Comparison of ENCODE assay signal across 17 cellular contexts in genomic region chr16:886802-887731, GRCh38.
A peak's percentile ranks its signal among the peaks of the same experiment; 100 is the strongest.
DNase-seq lines count a peak whose midpoint lies in the region; ATAC-seq lines count a peak whose summit lies in the region.
"Had no signal": no experiment of that assay in that cellular context is flagged by ENCODE, and none has a peak within 500 bp of the region (broad histone marks: within the 10 kb centered on the region; RNA-seq: fewer than 3 reads in every experiment).

No MANE protein-coding gene starts in this region.

- no peaks in the 10 kb centered on the region for H3K4me1 Mint-ChIP-seq in activated T-helper 2 cell treated with anti-CD3 and anti-CD28 coated beads, Interferon-gamma antibody, Interleukin-2, Interleukin-4, amounts not matched to agents 10 μg/mL and 5 μg/mL and 100 μg/mL, durations not matched to agents 14 hours and 24 hours and 36 hours (ENCODE audit: low read depth)

- DNase-seq in NT2/D1 (ENCODE audit: low read depth, low spot score) (no peak), mesenchymal stem cell (no peak), NCI-H187 treated with DMSO at 0.1 percent for 48 hours (lab: John Stamatoyannopoulos, UW) (no peak)
- DNase-seq in activated T-helper 2 cell treated with anti-CD3 and anti-CD28 coated beads, Interferon-gamma antibody, Interleukin-2, Interleukin-4, amounts not matched to agents 10 μg/mL and 5 μg/mL and 100 μg/mL, durations not matched to agents 14 hours and 24 hours and 36 hours (ENCODE audit: low spot score): no peak
- DNase-seq: activated CD4-positive, alpha-beta T cell treated with anti-CD3 and anti-CD28 coated beads for 48 hours; activated T-cell treated with anti-CD3 and anti-CD28 coated beads for 4 hours; effector memory CD8-positive, alpha-beta T cell; NCI-H2081 treated with DMSO at 0.1 percent for 48 hours; NCI-H526 treated with DMSO at 0.1 percent for 48 hours; OCI-M1; stimulated activated CD4-positive, alpha-beta T cell treated with anti-CD3 and anti-CD28 coated beads, Interleukin-4, amount 100 ng/mL, for 4 hours had no signal

- no peak overlapping the region for H3K4me3 ChIP-seq in NT2/D1 (ENCODE audit: insufficient read length, low read depth)
- H3K4me3 ChIP-seq in mesenchymal stem cell (ENCODE audit: insufficient read depth in 1 of 2, low read depth in 1 of 2, low read length in 2 of 2): no peak overlapping the region
- H3K4me3 ChIP-seq: skin epidermis had no signal

- H3K36me3 ChIP-seq in NT2/D1 (ENCODE audit: insufficient read depth, insufficient read length, low read length) (peaks cover 5% of the 10 kb centered on the region), mesenchymal stem cell (ENCODE audit: control insufficient read depth in 1 of 2, insufficient read depth in 2 of 2, low read depth in 1 of 2, low read length in 2 of 2) (peaks cover 5 to 15% of the 10 kb centered on the region in 2 experiments)

- H2BK120ac ChIP-seq in mesenchymal stem cell (ENCODE audit: low read depth, low read length): no peak overlapping the region

- no peaks in the 10 kb centered on the region for H3K27me3 ChIP-seq in NT2/D1 (ENCODE audit: insufficient read depth, insufficient read length)
- H3K27me3 ChIP-seq in mesenchymal stem cell (ENCODE audit: control insufficient read depth in 1 of 2, insufficient read depth in 1 of 2, low read length in 2 of 2): no peaks in the 10 kb centered on the region
- H3K27me3 ChIP-seq: tibial nerve had no signal

- H3K4me1 ChIP-seq in NT2/D1 (ENCODE audit: insufficient read depth, insufficient read length) (peaks cover 17% of the 10 kb centered on the region), mesenchymal stem cell (ENCODE audit: control insufficient read depth, insufficient read depth, low read depth, low read length) (no peaks in the 10 kb centered on the region)

- intact Hi-C loops in activated T-helper 2 cell treated with anti-CD3 and anti-CD28 coated beads, Interferon-gamma antibody, Interleukin-2, Interleukin-4, amounts not matched to agents 10 μg/mL and 5 μg/mL and 100 μg/mL, durations not matched to agents 14 hours and 24 hours and 36 hours (cut with micrococcal nuclease): no loop called here

- no peak overlapping the region for H3K18ac ChIP-seq in mesenchymal stem cell (ENCODE audit: low read depth in 1 of 2, low read length in 2 of 2)

- no peaks in the 10 kb centered on the region for H3K27me3 Mint-ChIP-seq in activated T-helper 2 cell treated with anti-CD3 and anti-CD28 coated beads, Interferon-gamma antibody, Interleukin-2, Interleukin-4, amounts not matched to agents 10 μg/mL and 5 μg/mL and 100 μg/mL, durations not matched to agents 14 hours and 24 hours and 36 hours (ENCODE audit: low read depth)
- H3K27me3 Mint-ChIP-seq: activated naive CD8-positive, alpha-beta T cell; effector memory CD8-positive, alpha-beta T cell had no signal

- no peak overlapping the region for H2BK5ac ChIP-seq in mesenchymal stem cell (ENCODE audit: low read depth, low read length, poor library complexity, severe bottlenecking)

- H2BK12ac ChIP-seq in mesenchymal stem cell (ENCODE audit: low read length in 2 of 2): no peak overlapping the region

- H2AK5ac ChIP-seq in mesenchymal stem cell (ENCODE audit: low read length, severe bottlenecking): no peak overlapping the region

- ATAC-seq in esophagus mucosa (peak; percentile 23), HG02973 (IDR thresholded peaks at IDR 0.05; ENCODE audit: unreplicated experiment) (no peak)
- ATAC-seq: effector memory CD8-positive, alpha-beta T cell had no signal

- no peak overlapping the region for H3K4ac ChIP-seq in mesenchymal stem cell (ENCODE audit: low read depth in 1 of 2, low read length in 2 of 2)

- H3K27ac Mint-ChIP-seq in activated T-helper 2 cell treated with anti-CD3 and anti-CD28 coated beads, Interferon-gamma antibody, Interleukin-2, Interleukin-4, amounts not matched to agents 10 μg/mL and 5 μg/mL and 100 μg/mL, durations not matched to agents 14 hours and 24 hours and 36 hours: no peak overlapping the region
- H3K27ac Mint-ChIP-seq: activated naive CD8-positive, alpha-beta T cell; effector memory CD8-positive, alpha-beta T cell had no signal

- no peaks in the 10 kb centered on the region for H3K79me1 ChIP-seq in mesenchymal stem cell (replicated peaks; ENCODE audit: low read length, poor library complexity, severe bottlenecking)

- no peaks in the 10 kb centered on the region for H3K9me3 Mint-ChIP-seq in activated T-helper 2 cell treated with anti-CD3 and anti-CD28 coated beads, Interferon-gamma antibody, Interleukin-2, Interleukin-4, amounts not matched to agents 10 μg/mL and 5 μg/mL and 100 μg/mL, durations not matched to agents 14 hours and 24 hours and 36 hours
- H3K9me3 Mint-ChIP-seq: effector memory CD8-positive, alpha-beta T cell had no signal

- H3K9me3 ChIP-seq in NT2/D1 (ENCODE audit: insufficient read depth, low read length) (peaks cover 21% of the 10 kb centered on the region), mesenchymal stem cell (ENCODE audit: control insufficient read depth, low read length) (peaks cover 29% of the 10 kb centered on the region)

- H3K4me2 ChIP-seq in mesenchymal stem cell (ENCODE audit: low read length, poor library complexity, severe bottlenecking): no peak overlapping the region

- H3K9ac ChIP-seq in NT2/D1 (ENCODE audit: insufficient read length, low read depth) (peak overlapping the region; percentile 42), mesenchymal stem cell (ENCODE audit: low read length) (no peak overlapping the region)

- H4K91ac ChIP-seq in mesenchymal stem cell (ENCODE audit: low read length): peak overlapping the region; percentile 6

- no peak overlapping the region for H2BK15ac ChIP-seq in mesenchymal stem cell (ENCODE audit: low read depth, poor library complexity, severe bottlenecking)

- no peaks in the 10 kb centered on the region for H3K36me3 Mint-ChIP-seq in activated T-helper 2 cell treated with anti-CD3 and anti-CD28 coated beads, Interferon-gamma antibody, Interleukin-2, Interleukin-4, amounts not matched to agents 10 μg/mL and 5 μg/mL and 100 μg/mL, durations not matched to agents 14 hours and 24 hours and 36 hours (ENCODE audit: low read depth)
- H3K36me3 Mint-ChIP-seq: activated naive CD8-positive, alpha-beta T cell had no signal

- H2AFZ ChIP-seq in mesenchymal stem cell (ENCODE audit: low read depth, low read length): no peak overlapping the region

- H3K4me3 Mint-ChIP-seq in activated T-helper 2 cell treated with anti-CD3 and anti-CD28 coated beads, Interferon-gamma antibody, Interleukin-2, Interleukin-4, amounts not matched to agents 10 μg/mL and 5 μg/mL and 100 μg/mL, durations not matched to agents 14 hours and 24 hours and 36 hours (ENCODE audit: low read depth): no peak overlapping the region
- H3K4me3 Mint-ChIP-seq: activated naive CD8-positive, alpha-beta T cell; effector memory CD8-positive, alpha-beta T cell had no signal

- peak overlapping the region in 1 of 2 experiments; percentile 19 for H3K14ac ChIP-seq in mesenchymal stem cell (ENCODE audit: low read length in 2 of 2)

- peak overlapping the region; percentile 38 for H4K8ac ChIP-seq in mesenchymal stem cell (ENCODE audit: low read length)

- no peak overlapping the region for H3K23ac ChIP-seq in mesenchymal stem cell (ENCODE audit: low read length in 2 of 2)

- WGBS in mesenchymal stem cell: 66% methylated on average over 42 of the region's 44 CpGs

- H3K27ac ChIP-seq in mesenchymal stem cell (ENCODE audit: low read length, poor library complexity, severe bottlenecking) (no peak overlapping the region), temporal lobe (ENCODE audit: low read depth, low read length) (peak overlapping the region; percentile 40)
